Comparison of ENCODE assay signal across 1 cellular context in genomic region chr16:10736926-10737625, GRCh38.
TF ChIP-seq lines count a peak whose summit lies in the region.

No MANE protein-coding gene starts in this region.

TF ChIP-seq in HepG2, 621 proteins besides CTCF, POLR2A, EP300 and RAD21 (continued from another document and continues in another):
- TF ChIP-seq, protein P1, sequence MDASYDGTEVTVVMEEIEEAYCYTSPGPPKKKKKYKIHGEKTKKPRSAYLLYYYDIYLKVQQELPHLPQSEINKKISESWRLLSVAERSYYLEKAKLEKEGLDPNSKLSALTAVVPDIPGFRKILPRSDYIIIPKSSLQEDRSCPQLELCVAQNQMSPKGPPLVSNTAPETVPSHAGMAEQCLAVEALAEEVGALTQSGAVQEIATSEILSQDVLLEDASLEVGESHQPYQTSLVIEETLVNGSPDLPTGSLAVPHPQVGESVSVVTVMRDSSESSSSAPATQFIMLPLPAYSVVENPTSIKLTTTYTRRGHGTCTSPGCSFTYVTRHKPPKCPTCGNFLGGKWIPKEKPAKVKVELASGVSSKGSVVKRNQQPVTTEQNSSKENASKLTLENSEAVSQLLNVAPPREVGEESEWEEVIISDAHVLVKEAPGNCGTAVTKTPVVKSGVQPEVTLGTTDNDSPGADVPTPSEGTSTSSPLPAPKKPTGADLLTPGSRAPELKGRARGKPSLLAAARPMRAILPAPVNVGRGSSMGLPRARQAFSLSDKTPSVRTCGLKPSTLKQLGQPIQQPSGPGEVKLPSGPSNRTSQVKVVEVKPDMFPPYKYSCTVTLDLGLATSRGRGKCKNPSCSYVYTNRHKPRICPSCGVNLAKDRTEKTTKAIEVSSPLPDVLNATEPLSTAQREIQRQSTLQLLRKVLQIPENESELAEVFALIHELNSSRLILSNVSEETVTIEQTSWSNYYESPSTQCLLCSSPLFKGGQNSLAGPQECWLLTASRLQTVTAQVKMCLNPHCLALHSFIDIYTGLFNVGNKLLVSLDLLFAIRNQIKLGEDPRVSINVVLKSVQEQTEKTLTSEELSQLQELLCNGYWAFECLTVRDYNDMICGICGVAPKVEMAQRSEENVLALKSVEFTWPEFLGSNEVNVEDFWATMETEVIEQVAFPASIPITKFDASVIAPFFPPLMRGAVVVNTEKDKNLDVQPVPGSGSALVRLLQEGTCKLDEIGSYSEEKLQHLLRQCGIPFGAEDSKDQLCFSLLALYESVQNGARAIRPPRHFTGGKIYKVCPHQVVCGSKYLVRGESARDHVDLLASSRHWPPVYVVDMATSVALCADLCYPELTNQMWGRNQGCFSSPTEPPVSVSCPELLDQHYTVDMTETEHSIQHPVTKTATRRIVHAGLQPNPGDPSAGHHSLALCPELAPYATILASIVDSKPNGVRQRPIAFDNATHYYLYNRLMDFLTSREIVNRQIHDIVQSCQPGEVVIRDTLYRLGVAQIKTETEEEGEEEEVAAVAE (CRISPR knock-in tag; IDR thresholded peaks at IDR 0.05; ENCODE audit: borderline replicate concordance) = no peak
- TF ChIP-seq CENPX (CRISPR knock-in tag; IDR thresholded peaks at IDR 0.05) (no peak), ONECUT2 (CRISPR knock-in tag; IDR thresholded peaks at IDR 0.05) (no peak), MBD4 (IDR thresholded peaks at IDR 0.05; ENCODE audit: borderline replicate concordance, low read length) (no peak), LCORL (IDR thresholded peaks at IDR 0.05) (no peak), LCORL (CRISPR knock-in tag; IDR thresholded peaks at IDR 0.05) (peak; percentile 71), NR1H2 (CRISPR knock-in tag; IDR thresholded peaks at IDR 0.05; ENCODE audit: borderline replicate concordance, low read depth) (no peak), STAG1 (CRISPR knock-in tag; IDR thresholded peaks at IDR 0.05) (peak; percentile 99), ZSCAN9 (CRISPR knock-in tag; IDR thresholded peaks at IDR 0.05; ENCODE audit: borderline replicate concordance) (0 out of 2 replicates have a peak, but pooled peaks have one; percentile 20), ARNT2 (CRISPR knock-in tag; IDR thresholded peaks at IDR 0.05; ENCODE audit: low read depth) (0 out of 2 replicates have a peak, but pooled peaks have one; percentile 39), ZNF557 (CRISPR knock-in tag; IDR thresholded peaks at IDR 0.05) (no peak), NONO (IDR thresholded peaks at IDR 0.05) (no peak), NONO (CRISPR knock-in tag; conservative IDR thresholded peaks at IDR 0.05) (no peak), KAT8 (CRISPR knock-in tag; IDR thresholded peaks at IDR 0.05) (0 out of 2 replicates have a peak, but pooled peaks have one; percentile 38), ZNF124 (CRISPR knock-in tag; IDR thresholded peaks at IDR 0.05) (peak; percentile 38; the same call in 1 of the 2 replicates), TP53 (CRISPR knock-in tag; conservative IDR thresholded peaks at IDR 0.05) (no peak), TFDP2 (CRISPR knock-in tag; IDR thresholded peaks at IDR 0.05) (0 out of 2 replicates have a peak, but pooled peaks have one; percentile 10), ZKSCAN8 (CRISPR knock-in tag; IDR thresholded peaks at IDR 0.05; ENCODE audit: borderline replicate concordance) (peak; percentile 62; the same call in 1 of the 2 replicates), ATF4 (CRISPR knock-in tag; IDR thresholded peaks at IDR 0.05) (0 out of 4 replicates have a peak, but pooled peaks of 1 of the 2 experiments have one; percentile 35), FOXA3 (CRISPR knock-in tag; IDR thresholded peaks at IDR 0.05) (peak; percentile 25), IRF1 (CRISPR knock-in tag; IDR thresholded peaks at IDR 0.05; ENCODE audit: low read depth) (no peak), NR2F2 (IDR thresholded peaks at IDR 0.05; ENCODE audit: borderline replicate concordance, low read depth) (peak; percentile 38; the same call in 1 of the 2 replicates), GFI1 (CRISPR knock-in tag; IDR thresholded peaks at IDR 0.05; ENCODE audit: borderline replicate concordance) (0 out of 2 replicates have a peak, but pooled peaks have one; percentile 50), CBX5 (CRISPR knock-in tag; IDR thresholded peaks at IDR 0.05; ENCODE audit: borderline replicate concordance) (peak; percentile 26; the same call in 1 of the 2 replicates), ZNF674 (CRISPR knock-in tag; IDR thresholded peaks at IDR 0.05; ENCODE audit: low read depth) (no peak), ZNF547 (CRISPR knock-in tag; IDR thresholded peaks at IDR 0.05) (peak; percentile 62; the same call in 1 of the 2 replicates), ZNF20 (CRISPR knock-in tag; IDR thresholded peaks at IDR 0.05) (no peak), MIXL1 (CRISPR knock-in tag; IDR thresholded peaks at IDR 0.05) (peak; percentile 77; the same call in 1 of the 2 replicates), SMARCC2 (IDR thresholded peaks at IDR 0.05) (0 out of 2 replicates have a peak, but pooled peaks have one; percentile 14), MXI1 (IDR thresholded peaks at IDR 0.05; ENCODE audit: borderline replicate concordance, low read depth, low read length) (0 out of 3 replicates have a peak, but pooled peaks have one; percentile 36), ZNF17 (CRISPR knock-in tag; IDR thresholded peaks at IDR 0.05) (no peak), MIER2 (CRISPR knock-in tag; IDR thresholded peaks at IDR 0.05) (0 out of 2 replicates have a peak, but pooled peaks have one; percentile 43), ZNF234 (CRISPR knock-in tag; conservative IDR thresholded peaks at IDR 0.05) (no peak), SMC3 (IDR thresholded peaks at IDR 0.05; ENCODE audit: low read length) (peak; percentile 99), SIX1 (CRISPR knock-in tag; IDR thresholded peaks at IDR 0.05; ENCODE audit: borderline replicate concordance) (0 out of 2 replicates have a peak, but pooled peaks have one; percentile 19), KDM5A (IDR thresholded peaks at IDR 0.05; ENCODE audit: borderline replicate concordance, low read length) (peak; percentile 50; the same call in 1 of the 2 replicates), ATF7 (IDR thresholded peaks at IDR 0.05) (no peak), ATF7 (CRISPR knock-in tag; IDR thresholded peaks at IDR 0.05) (no peak), SUZ12 (IDR thresholded peaks at IDR 0.05; ENCODE audit: low read depth, low read length) (0 out of 2 replicates have a peak, but pooled peaks have one; percentile 3), ZNF614 (CRISPR knock-in tag; IDR thresholded peaks at IDR 0.05; ENCODE audit: borderline replicate concordance) (peak; percentile 47; the same call in 1 of the 2 replicates), STAT5B (CRISPR knock-in tag; IDR thresholded peaks at IDR 0.05) (no peak), HMG20A (CRISPR knock-in tag; IDR thresholded peaks at IDR 0.05; ENCODE audit: borderline replicate concordance) (peak; percentile 19; the same call in 1 of the 2 replicates), SOX5 (CRISPR knock-in tag; IDR thresholded peaks at IDR 0.05; ENCODE audit: borderline replicate concordance) (peak; percentile 19; the same call in 1 of the 2 replicates), RELA (CRISPR knock-in tag; IDR thresholded peaks at IDR 0.05) (0 out of 2 replicates have a peak, but pooled peaks have one; percentile 48), ZNF703 (CRISPR knock-in tag; IDR thresholded peaks at IDR 0.05; ENCODE audit: borderline replicate concordance) (no peak), ZEB1 (IDR thresholded peaks at IDR 0.05; ENCODE audit: insufficient replicate concordance, low read depth) (peak; percentile 67), ZNF75D (CRISPR knock-in tag; IDR thresholded peaks at IDR 0.05; ENCODE audit: borderline replicate concordance) (no peak)
- TF ChIP-seq, protein P2, sequence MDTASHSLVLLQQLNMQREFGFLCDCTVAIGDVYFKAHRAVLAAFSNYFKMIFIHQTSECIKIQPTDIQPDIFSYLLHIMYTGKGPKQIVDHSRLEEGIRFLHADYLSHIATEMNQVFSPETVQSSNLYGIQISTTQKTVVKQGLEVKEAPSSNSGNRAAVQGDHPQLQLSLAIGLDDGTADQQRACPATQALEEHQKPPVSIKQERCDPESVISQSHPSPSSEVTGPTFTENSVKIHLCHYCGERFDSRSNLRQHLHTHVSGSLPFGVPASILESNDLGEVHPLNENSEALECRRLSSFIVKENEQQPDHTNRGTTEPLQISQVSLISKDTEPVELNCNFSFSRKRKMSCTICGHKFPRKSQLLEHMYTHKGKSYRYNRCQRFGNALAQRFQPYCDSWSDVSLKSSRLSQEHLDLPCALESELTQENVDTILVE (CRISPR knock-in tag; IDR thresholded peaks at IDR 0.05) = peak; percentile 47; the same call in 1 of the 2 replicates
- TF ChIP-seq, protein P3, sequence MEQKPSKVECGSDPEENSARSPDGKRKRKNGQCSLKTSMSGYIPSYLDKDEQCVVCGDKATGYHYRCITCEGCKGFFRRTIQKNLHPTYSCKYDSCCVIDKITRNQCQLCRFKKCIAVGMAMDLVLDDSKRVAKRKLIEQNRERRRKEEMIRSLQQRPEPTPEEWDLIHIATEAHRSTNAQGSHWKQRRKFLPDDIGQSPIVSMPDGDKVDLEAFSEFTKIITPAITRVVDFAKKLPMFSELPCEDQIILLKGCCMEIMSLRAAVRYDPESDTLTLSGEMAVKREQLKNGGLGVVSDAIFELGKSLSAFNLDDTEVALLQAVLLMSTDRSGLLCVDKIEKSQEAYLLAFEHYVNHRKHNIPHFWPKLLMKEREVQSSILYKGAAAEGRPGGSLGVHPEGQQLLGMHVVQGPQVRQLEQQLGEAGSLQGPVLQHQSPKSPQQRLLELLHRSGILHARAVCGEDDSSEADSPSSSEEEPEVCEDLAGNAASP (CRISPR knock-in tag; IDR thresholded peaks at IDR 0.05; ENCODE audit: borderline replicate concordance) = peak; percentile 34; the same call in 1 of the 2 replicates
- TF ChIP-seq, protein P4, sequence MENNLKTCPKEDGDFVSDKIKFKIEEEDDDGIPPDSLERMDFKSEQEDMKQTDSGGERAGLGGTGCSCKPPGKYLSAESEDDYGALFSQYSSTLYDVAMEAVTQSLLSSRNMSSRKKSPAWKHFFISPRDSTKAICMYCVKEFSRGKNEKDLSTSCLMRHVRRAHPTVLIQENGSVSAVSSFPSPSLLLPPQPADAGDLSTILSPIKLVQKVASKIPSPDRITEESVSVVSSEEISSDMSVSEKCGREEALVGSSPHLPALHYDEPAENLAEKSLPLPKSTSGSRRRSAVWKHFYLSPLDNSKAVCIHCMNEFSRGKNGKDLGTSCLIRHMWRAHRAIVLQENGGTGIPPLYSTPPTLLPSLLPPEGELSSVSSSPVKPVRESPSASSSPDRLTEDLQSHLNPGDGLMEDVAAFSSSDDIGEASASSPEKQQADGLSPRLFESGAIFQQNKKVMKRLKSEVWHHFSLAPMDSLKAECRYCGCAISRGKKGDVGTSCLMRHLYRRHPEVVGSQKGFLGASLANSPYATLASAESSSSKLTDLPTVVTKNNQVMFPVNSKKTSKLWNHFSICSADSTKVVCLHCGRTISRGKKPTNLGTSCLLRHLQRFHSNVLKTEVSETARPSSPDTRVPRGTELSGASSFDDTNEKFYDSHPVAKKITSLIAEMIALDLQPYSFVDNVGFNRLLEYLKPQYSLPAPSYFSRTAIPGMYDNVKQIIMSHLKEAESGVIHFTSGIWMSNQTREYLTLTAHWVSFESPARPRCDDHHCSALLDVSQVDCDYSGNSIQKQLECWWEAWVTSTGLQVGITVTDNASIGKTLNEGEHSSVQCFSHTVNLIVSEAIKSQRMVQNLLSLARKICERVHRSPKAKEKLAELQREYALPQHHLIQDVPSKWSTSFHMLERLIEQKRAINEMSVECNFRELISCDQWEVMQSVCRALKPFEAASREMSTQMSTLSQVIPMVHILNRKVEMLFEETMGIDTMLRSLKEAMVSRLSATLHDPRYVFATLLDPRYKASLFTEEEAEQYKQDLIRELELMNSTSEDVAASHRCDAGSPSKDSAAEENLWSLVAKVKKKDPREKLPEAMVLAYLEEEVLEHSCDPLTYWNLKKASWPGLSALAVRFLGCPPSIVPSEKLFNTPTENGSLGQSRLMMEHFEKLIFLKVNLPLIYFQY (CRISPR knock-in tag; IDR thresholded peaks at IDR 0.05; ENCODE audit: borderline replicate concordance) = peak; percentile 68; the same call in 1 of the 2 replicates
- TF ChIP-seq, protein P5, sequence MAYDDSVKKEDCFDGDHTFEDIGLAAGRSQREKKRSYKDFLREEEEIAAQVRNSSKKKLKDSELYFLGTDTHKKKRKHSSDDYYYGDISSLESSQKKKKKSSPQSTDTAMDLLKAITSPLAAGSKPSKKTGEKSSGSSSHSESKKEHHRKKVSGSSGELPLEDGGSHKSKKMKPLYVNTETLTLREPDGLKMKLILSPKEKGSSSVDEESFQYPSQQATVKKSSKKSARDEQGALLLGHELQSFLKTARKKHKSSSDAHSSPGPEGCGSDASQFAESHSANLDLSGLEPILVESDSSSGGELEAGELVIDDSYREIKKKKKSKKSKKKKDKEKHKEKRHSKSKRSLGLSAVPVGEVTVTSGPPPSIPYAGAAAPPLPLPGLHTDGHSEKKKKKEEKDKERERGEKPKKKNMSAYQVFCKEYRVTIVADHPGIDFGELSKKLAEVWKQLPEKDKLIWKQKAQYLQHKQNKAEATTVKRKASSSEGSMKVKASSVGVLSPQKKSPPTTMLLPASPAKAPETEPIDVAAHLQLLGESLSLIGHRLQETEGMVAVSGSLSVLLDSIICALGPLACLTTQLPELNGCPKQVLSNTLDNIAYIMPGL (CRISPR knock-in tag; IDR thresholded peaks at IDR 0.05; ENCODE audit: borderline replicate concordance in 1 of 2, low read depth in 1 of 2) = peak in 1 of 2 experiments; percentile 76; a peak in 1 of 4 replicates
